ENCODE assay signal across 18 cellular contexts in the genomic region with DNA sequence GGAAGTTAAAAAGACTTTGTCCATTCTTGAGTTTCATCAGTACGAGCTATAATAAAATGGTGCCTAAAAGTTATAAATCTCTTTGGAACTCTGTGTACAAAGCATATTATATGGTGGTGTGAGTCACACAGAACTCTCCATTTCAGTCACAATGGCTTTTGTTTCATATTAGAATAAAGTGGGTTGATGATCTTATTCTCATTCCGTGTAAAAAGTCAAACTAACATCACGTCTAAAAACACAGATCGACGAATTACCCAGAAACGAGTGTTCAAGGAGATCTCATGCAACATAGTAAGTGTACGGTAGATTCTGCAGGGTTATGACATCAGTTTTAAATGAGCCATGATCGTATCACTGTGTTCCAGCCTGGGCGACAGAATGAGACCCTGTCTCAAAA.
DNase-seq lines count a peak whose midpoint lies in the region; ATAC-seq and TF ChIP-seq lines count a peak whose summit lies in the region.
"Had no signal": no experiment of that assay in that cellular context is flagged by ENCODE, and none has a peak within 500 bp of the region (broad histone marks: within the 10 kb centered on the region; RNA-seq: fewer than 3 reads in every experiment).

No MANE protein-coding gene starts in this region.

- H3K4me1 ChIP-seq in PC-3 (ENCODE audit: insufficient read depth, low read length) (peaks cover 38% of the 10 kb centered on the region), smooth muscle cell (ENCODE audit: low read depth) (no peaks in the 10 kb centered on the region)
- H3K4me1 ChIP-seq: SJCRH30 had no signal

- no peak for DNase-seq in activated CD4-positive, alpha-beta T cell treated with anti-CD3 and anti-CD28 coated beads, Interleukin-2, amount 10 ng/mL, durations not matched to agents 7 days and 5 days
- no peak for DNase-seq in activated CD4-positive, alpha-beta T cell treated with anti-CD3 and anti-CD28 coated beads, Interleukin-2, amount 50 U/mL, for 48 hours
- DNase-seq in PC-3 (peak; percentile 28), smooth muscle cell (lab: John Stamatoyannopoulos, UW; ENCODE audit: unreplicated experiment) (no peak), endothelial cell (ENCODE audit: low spot score) (no peak), NCI-H748 treated with DMSO at 0.1 percent for 48 hours (lab: John Stamatoyannopoulos, UW) (no peak), NCI-H2196 (lab: John Stamatoyannopoulos, UW; ENCODE audit: unreplicated experiment) (no peak)
- DNase-seq in activated naive CD8-positive, alpha-beta T cell treated with anti-CD3 and anti-CD28 coated beads, Interleukin-2, amount 50 U/mL, for 24 hours, result no peak
- DNase-seq: amniotic stem cell, EL, immature natural killer cell, NCI-H446, retina, SJCRH30, tibial artery had no signal

- H3K4me3 Mint-ChIP-seq in activated CD4-positive, alpha-beta T cell treated with anti-CD3 and anti-CD28 coated beads, Interleukin-2, amount 10 ng/mL, durations not matched to agents 7 days and 5 days, result no peak overlapping the region
- H3K4me3 Mint-ChIP-seq in activated naive CD8-positive, alpha-beta T cell treated with anti-CD3 and anti-CD28 coated beads, Interleukin-2, amount 50 U/mL, for 24 hours, result peak overlapping the region; percentile 53
- no peak overlapping the region for H3K4me3 Mint-ChIP-seq in endothelial cell (ENCODE audit: unreplicated experiment)
- H3K4me3 Mint-ChIP-seq: immature natural killer cell, neural crest cell had no signal

- H3K36me3 ChIP-seq in PC-3 (ENCODE audit: low read depth, low read length) (no peaks in the 10 kb centered on the region), smooth muscle cell (ENCODE audit: low read depth) (peaks cover 4% of the 10 kb centered on the region)
- H3K36me3 ChIP-seq: SJCRH30, tibial artery had no signal

- H3K79me2 ChIP-seq in PC-3 (ENCODE audit: low read length), result no peaks in the 10 kb centered on the region
- peaks cover 15% of the 10 kb centered on the region for H3K79me2 ChIP-seq in smooth muscle cell (ENCODE audit: low read depth)

- H3F3A ChIP-seq in PC-3 (ENCODE audit: low read length, unreplicated experiment) (no peaks in the 10 kb centered on the region), smooth muscle cell (ENCODE audit: low read depth) (no peaks in the 10 kb centered on the region)

- BruUV-seq in PC-3 (replicated peaks; lab: Mats Ljungman, UMichigan), result TSS peak; percentile 8

- H3K9me3 Mint-ChIP-seq in activated CD4-positive, alpha-beta T cell treated with anti-CD3 and anti-CD28 coated beads, Interleukin-2, amount 10 ng/mL, durations not matched to agents 7 days and 5 days, result peaks cover 2% of the 10 kb centered on the region
- H3K9me3 Mint-ChIP-seq in activated naive CD8-positive, alpha-beta T cell treated with anti-CD3 and anti-CD28 coated beads, Interleukin-2, amount 50 U/mL, for 24 hours, result no peaks in the 10 kb centered on the region
- no peaks in the 10 kb centered on the region for H3K9me3 Mint-ChIP-seq in endothelial cell (ENCODE audit: unreplicated experiment)
- H3K9me3 Mint-ChIP-seq: immature natural killer cell, neural crest cell had no signal

- H3K9ac ChIP-seq in PC-3 (ENCODE audit: low read length) (no peak overlapping the region), smooth muscle cell (ENCODE audit: low read depth) (no peak overlapping the region)

- POLR2A ChIA-PET in activated CD4-positive, alpha-beta T cell treated with anti-CD3 and anti-CD28 coated beads, Interleukin-2, amount 10 ng/mL, durations not matched to agents 7 days and 5 days (lab: Charles Lee), result interaction anchor here (1.0 kb wide), 1 partner anchor 9 kb away, joined by 3 read pairs; no protein-coding TSS in a partner anchor
- POLR2A ChIA-PET in PC-3 (lab: Charles Lee; ENCODE audit: unreplicated experiment), result interaction anchor here (0.5 to 0.6 kb wide), 2 partner anchors 35 to 367 kb away, joined by 9 to 32 read pairs; no protein-coding TSS in a partner anchor

- no peak for TF ChIP-seq CTCF in PC-3 (conservative IDR thresholded peaks at IDR 0.05; ENCODE audit: low read depth, low read length)
- TF ChIP-seq CTCF in smooth muscle cell (IDR thresholded peaks at IDR 0.05; ENCODE audit: borderline replicate concordance, insufficient read depth, poor library complexity, severe bottlenecking), result no peak
- TF ChIP-seq CTCF in endothelial cell (IDR thresholded peaks at IDR 0.05; ENCODE audit: unreplicated experiment), result no peak

- H3K4me3 ChIP-seq in PC-3 (ENCODE audit: low read length) (no peak overlapping the region), smooth muscle cell (no peak overlapping the region)
- H3K4me3 ChIP-seq: A549, lung, SJCRH30, tibial artery had no signal

- peak; percentile 53 for ATAC-seq in PC-3
- ATAC-seq in activated naive CD8-positive, alpha-beta T cell treated with anti-CD3 and anti-CD28 coated beads, Interleukin-2, amount 50 U/mL, for 24 hours, result peak; percentile 76
- ATAC-seq: A549 had no signal

- no peaks in the 10 kb centered on the region for H3K27me3 ChIP-seq in PC-3 (ENCODE audit: low read length)
- no peaks in the 10 kb centered on the region for H3K27me3 ChIP-seq in smooth muscle cell (ENCODE audit: low read depth)
- H3K27me3 ChIP-seq: SJCRH30, tibial artery had no signal

- no peaks in the 10 kb centered on the region for H3K9me2 ChIP-seq in PC-3 (replicated peaks; ENCODE audit: low read length)

- H4K20me1 ChIP-seq in PC-3 (ENCODE audit: low read length) (no peaks in the 10 kb centered on the region), smooth muscle cell (ENCODE audit: low read depth) (no peaks in the 10 kb centered on the region)

- H3K27ac ChIP-seq in PC-3 (ENCODE audit: low read length), result no peak overlapping the region
- H3K27ac ChIP-seq in smooth muscle cell (ENCODE audit: low read depth), result peak overlapping the region; percentile 59
- H3K27ac ChIP-seq: A549, SJCRH30, tibial artery had no signal

- H3K9me3 ChIP-seq in PC-3 (ENCODE audit: low read length), result no peaks in the 10 kb centered on the region
- no peaks in the 10 kb centered on the region for H3K9me3 ChIP-seq in smooth muscle cell (replicated peaks; ENCODE audit: low read depth)
- H3K9me3 ChIP-seq: A549, SJCRH30, tibial artery had no signal

- CTCF ChIA-PET in activated CD4-positive, alpha-beta T cell treated with anti-CD3 and anti-CD28 coated beads, Interleukin-2, amount 10 ng/mL, durations not matched to agents 7 days and 5 days (lab: Charles Lee), result interaction anchor here (0.5 to 3.7 kb wide), 5 partner anchors 9 to 152 kb away, joined by 3 to 13 read pairs (median 4); no protein-coding TSS in a partner anchor
- CTCF ChIA-PET in PC-3 (lab: Charles Lee), result interaction anchor here (0.6 to 1.0 kb wide), 5 partner anchors 8 to 412 kb away, joined by 3 to 5 read pairs (median 3); no protein-coding TSS in a partner anchor

- H3K27me3 Mint-ChIP-seq in activated CD4-positive, alpha-beta T cell treated with anti-CD3 and anti-CD28 coated beads, Interleukin-2, amount 10 ng/mL, durations not matched to agents 7 days and 5 days, result peaks cover 3% of the 10 kb centered on the region
- H3K27me3 Mint-ChIP-seq in activated naive CD8-positive, alpha-beta T cell treated with anti-CD3 and anti-CD28 coated beads, Interleukin-2, amount 50 U/mL, for 24 hours, result no peaks in the 10 kb centered on the region
- no peaks in the 10 kb centered on the region for H3K27me3 Mint-ChIP-seq in endothelial cell (ENCODE audit: unreplicated experiment)

- H3K27ac Mint-ChIP-seq in activated CD4-positive, alpha-beta T cell treated with anti-CD3 and anti-CD28 coated beads, Interleukin-2, amount 10 ng/mL, durations not matched to agents 7 days and 5 days, result peak overlapping the region; percentile 14
- peak overlapping the region; percentile 97 for H3K27ac Mint-ChIP-seq in activated naive CD8-positive, alpha-beta T cell treated with anti-CD3 and anti-CD28 coated beads, Interleukin-2, amount 50 U/mL, for 24 hours
- no peak overlapping the region for H3K27ac Mint-ChIP-seq in endothelial cell (ENCODE audit: unreplicated experiment)

- 90% methylated on average over 9 of the region's 9 CpGs for WGBS in smooth muscle cell (ENCODE audit: low lambda C conversion rate)

- H2AFZ ChIP-seq in PC-3 (ENCODE audit: low read length) (no peak overlapping the region), smooth muscle cell (ENCODE audit: low read depth) (no peak overlapping the region)

- peaks cover 15% of the 10 kb centered on the region for H3K36me3 Mint-ChIP-seq in activated CD4-positive, alpha-beta T cell treated with anti-CD3 and anti-CD28 coated beads, Interleukin-2, amount 10 ng/mL, durations not matched to agents 7 days and 5 days (ENCODE audit: low read depth)
- peaks cover 12% of the 10 kb centered on the region for H3K36me3 Mint-ChIP-seq in activated naive CD8-positive, alpha-beta T cell treated with anti-CD3 and anti-CD28 coated beads, Interleukin-2, amount 50 U/mL, for 24 hours (ENCODE audit: low read depth)
- H3K36me3 Mint-ChIP-seq in endothelial cell (ENCODE audit: low read depth, unreplicated experiment), result no peaks in the 10 kb centered on the region

- H3K4me2 ChIP-seq in PC-3 (ENCODE audit: low read length), result no peak overlapping the region
- H3K4me2 ChIP-seq in smooth muscle cell, result no peak overlapping the region
- H3K4me2 ChIP-seq: A549 had no signal

- intact Hi-C loops in PC-3 (cut with micrococcal nuclease), result loop anchor here (5.0 to 10.0 kb wide), 2 partner anchors 41 to 224 kb away; no protein-coding TSS in a partner anchor

- H3K4me1 Mint-ChIP-seq in activated CD4-positive, alpha-beta T cell treated with anti-CD3 and anti-CD28 coated beads, Interleukin-2, amount 10 ng/mL, durations not matched to agents 7 days and 5 days, result peaks cover 36% of the 10 kb centered on the region
- H3K4me1 Mint-ChIP-seq in activated naive CD8-positive, alpha-beta T cell treated with anti-CD3 and anti-CD28 coated beads, Interleukin-2, amount 50 U/mL, for 24 hours, result peaks cover 85% of the 10 kb centered on the region
- H3K4me1 Mint-ChIP-seq in endothelial cell (ENCODE audit: unreplicated experiment), result peaks cover 9% of the 10 kb centered on the region
